Comparison of ENCODE assay signal across 1 cellular context in genomic region chr12:26122681-26123481, GRCh38.
A peak's percentile ranks its signal among the peaks of the same experiment; 100 is the strongest.
TF ChIP-seq lines count a peak whose summit lies in the region.

No MANE protein-coding gene starts in this region.

TF ChIP-seq in HEK293, 187 proteins besides CTCF, POLR2A, EP300 and RAD21 (continued from another document and continues in another):
- peak; percentile 26; the same call in 1 of the 2 replicates for TF ChIP-seq ZNF398 (tag by site-specific recombination; IDR thresholded peaks at IDR 0.05)
- peak; percentile 75; the same call in 1 of the 2 replicates for TF ChIP-seq ZNF561 (tag by site-specific recombination; IDR thresholded peaks at IDR 0.05; ENCODE audit: borderline replicate concordance)
- peak; percentile 40; the same call in 1 of the 2 replicates for TF ChIP-seq ZNF2 (tag by site-specific recombination; IDR thresholded peaks at IDR 0.05)
- TF ChIP-seq ZNF248 (tag by site-specific recombination; IDR thresholded peaks at IDR 0.05), result no peak
- peak; percentile 92 for TF ChIP-seq ZNF335 (tag by site-specific recombination; conservative IDR thresholded peaks at IDR 0.05)
- TF ChIP-seq ZNF626 (tag by site-specific recombination; IDR thresholded peaks at IDR 0.05), result no peak
- peak; percentile 46 for TF ChIP-seq ZNF654 (tag by site-specific recombination; IDR thresholded peaks at IDR 0.05; ENCODE audit: low read depth)
- no peak for TF ChIP-seq ZNF341 (tag by site-specific recombination; IDR thresholded peaks at IDR 0.05; ENCODE audit: low read depth)
- peak; percentile 7; the same call in 1 of the 2 replicates for TF ChIP-seq ZSCAN30 (tag by site-specific recombination; IDR thresholded peaks at IDR 0.05)
- TF ChIP-seq ZBTB49 (tag by site-specific recombination; IDR thresholded peaks at IDR 0.05; ENCODE audit: low read depth), result no peak
- TF ChIP-seq HIC1 (tag by site-specific recombination; IDR thresholded peaks at IDR 0.05), result peak; percentile 61
- no peak for TF ChIP-seq SP3 (tag by site-specific recombination; IDR thresholded peaks at IDR 0.05)
- peak; percentile 62 for TF ChIP-seq PRDM10 (tag by site-specific recombination; IDR thresholded peaks at IDR 0.05)
- peak; percentile 25; the same call in 1 of the 2 replicates for TF ChIP-seq KLF8 (tag by site-specific recombination; IDR thresholded peaks at IDR 0.05)
- no peak for TF ChIP-seq ZNF596 (tag by site-specific recombination; IDR thresholded peaks at IDR 0.05)
- no peak for TF ChIP-seq YY2 (tag by site-specific recombination; IDR thresholded peaks at IDR 0.05)
- TF ChIP-seq ZNF426 (tag by site-specific recombination; IDR thresholded peaks at IDR 0.05), result no peak
- TF ChIP-seq ZNF501 (tag by site-specific recombination; IDR thresholded peaks at IDR 0.05), result peak; percentile 27; the same call in 1 of the 2 replicates
- TF ChIP-seq ZNF639 (tag by site-specific recombination; IDR thresholded peaks at IDR 0.05), result 0 out of 2 replicates have a peak, but pooled peaks have one; percentile 19
- TF ChIP-seq ZBTB20 (tag by site-specific recombination; IDR thresholded peaks at IDR 0.05), result peak; percentile 93
- no peak for TF ChIP-seq SALL2 (tag by site-specific recombination; IDR thresholded peaks at IDR 0.05; ENCODE audit: borderline replicate concordance)
- no peak for TF ChIP-seq GLI4 (tag by site-specific recombination; IDR thresholded peaks at IDR 0.05)
- TF ChIP-seq GLIS1 (tag by site-specific recombination; IDR thresholded peaks at IDR 0.05), result peak; percentile 91
- TF ChIP-seq ZNF121 (tag by site-specific recombination; IDR thresholded peaks at IDR 0.05), result peak; percentile 9; the same call in 1 of the 2 replicates
- no peak for TF ChIP-seq ZNF513 (tag by site-specific recombination; IDR thresholded peaks at IDR 0.05)
- peak; percentile 100 for TF ChIP-seq SCRT2 (tag by site-specific recombination; IDR thresholded peaks at IDR 0.05)
- peak; percentile 78; the same call in 1 of the 2 replicates for TF ChIP-seq ZNF394 (tag by site-specific recombination; IDR thresholded peaks at IDR 0.05; ENCODE audit: borderline replicate concordance)
- peak; percentile 86 for TF ChIP-seq ZEB2 (tag by site-specific recombination; IDR thresholded peaks at IDR 0.05)
- no peak for TF ChIP-seq ZNF362 (tag by site-specific recombination; IDR thresholded peaks at IDR 0.05)
- peak; percentile 76 for TF ChIP-seq ZFP37 (tag by site-specific recombination; IDR thresholded peaks at IDR 0.05)
- TF ChIP-seq MYNN (tag by site-specific recombination; IDR thresholded peaks at IDR 0.05; ENCODE audit: borderline replicate concordance), result no peak
- no peak for TF ChIP-seq ZNF114 (tag by site-specific recombination; IDR thresholded peaks at IDR 0.05)
- TF ChIP-seq BCL6B (tag by site-specific recombination; IDR thresholded peaks at IDR 0.05), result no peak
- TF ChIP-seq ZNF132 (tag by site-specific recombination; IDR thresholded peaks at IDR 0.05; ENCODE audit: borderline replicate concordance), result no peak
- no peak for TF ChIP-seq OSR2 (tag by site-specific recombination; IDR thresholded peaks at IDR 0.05)
- 0 out of 2 replicates have a peak, but pooled peaks have one; percentile 32 for TF ChIP-seq ZNF76 (tag by site-specific recombination; IDR thresholded peaks at IDR 0.05; ENCODE audit: borderline replicate concordance, low read depth)
- peak; percentile 81 for TF ChIP-seq ZBTB48 (tag by site-specific recombination; IDR thresholded peaks at IDR 0.05)
- TF ChIP-seq ZIC2 (tag by site-specific recombination; IDR thresholded peaks at IDR 0.05), result peak; percentile 90
- 0 out of 2 replicates have a peak, but pooled peaks have one; percentile 38 for TF ChIP-seq KLF9 (tag by site-specific recombination; IDR thresholded peaks at IDR 0.05; ENCODE audit: low read depth)
- peak; percentile 60; the same call in 1 of the 2 replicates for TF ChIP-seq ZXDB (tag by site-specific recombination; IDR thresholded peaks at IDR 0.05)
- TF ChIP-seq ZNF214 (tag by site-specific recombination; IDR thresholded peaks at IDR 0.05; ENCODE audit: borderline replicate concordance), result no peak
- no peak for TF ChIP-seq ZNF677 (tag by site-specific recombination; IDR thresholded peaks at IDR 0.05)
- TF ChIP-seq ZNF157 (tag by site-specific recombination; IDR thresholded peaks at IDR 0.05), result no peak
- peak; percentile 48; the same call in 1 of the 2 replicates for TF ChIP-seq EGR2 (tag by site-specific recombination; IDR thresholded peaks at IDR 0.05; ENCODE audit: low read depth)
- peak; percentile 88 for TF ChIP-seq ZBTB8A (tag by site-specific recombination; IDR thresholded peaks at IDR 0.05)
- TF ChIP-seq ZNF623 (tag by site-specific recombination; IDR thresholded peaks at IDR 0.05), result no peak
- no peak for TF ChIP-seq ZNF701 (tag by site-specific recombination; IDR thresholded peaks at IDR 0.05)
- peak; percentile 70 for TF ChIP-seq PRDM1 (tag by site-specific recombination; IDR thresholded peaks at IDR 0.05)
- TF ChIP-seq KLF7 (tag by site-specific recombination; IDR thresholded peaks at IDR 0.05; ENCODE audit: borderline replicate concordance), result no peak
- TF ChIP-seq ZNF555 (tag by site-specific recombination; conservative IDR thresholded peaks at IDR 0.05), result no peak
- peak; percentile 96 for TF ChIP-seq ZBTB17 (tag by site-specific recombination; IDR thresholded peaks at IDR 0.05)
- TF ChIP-seq ZBTB6 (tag by site-specific recombination; IDR thresholded peaks at IDR 0.05), result no peak
- TF ChIP-seq ZNF600 (tag by site-specific recombination; IDR thresholded peaks at IDR 0.05), result 0 out of 2 replicates have a peak, but pooled peaks have one; percentile 7
